Comparison of ENCODE assay signal across 40 cellular contexts in the genomic region with DNA sequence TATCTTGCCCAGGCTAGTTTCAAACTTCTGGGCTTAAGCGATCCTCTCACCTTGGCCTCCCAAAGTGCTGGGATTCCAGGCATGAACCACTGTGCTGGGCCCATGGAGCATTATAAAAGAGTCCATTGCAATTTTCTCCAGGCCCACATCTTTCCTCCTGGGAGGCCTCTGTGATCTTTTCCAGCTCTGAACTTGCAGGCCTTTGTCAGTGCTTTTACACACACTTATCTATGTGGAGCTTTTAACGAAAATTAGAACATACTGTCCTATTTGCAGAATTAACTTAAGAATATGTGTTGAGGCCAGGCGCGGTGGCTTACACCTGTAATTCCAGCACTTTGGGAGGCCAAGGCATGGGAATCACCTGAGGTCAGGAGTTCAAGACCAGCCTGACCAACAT. TPM values are rescaled to one million over a fixed set of nuclear protein-coding genes. Genes with fewer than 3 reads are reported as not detected.
"Had no signal": no experiment of that assay in that cellular context is flagged by ENCODE, and none has a peak within 500 bp of the region (broad histone marks: within the 10 kb centered on the region; RNA-seq: fewer than 3 reads in every experiment).

No MANE protein-coding gene starts in this region.

- H3K4me3 ChIP-seq: adrenal gland, ascending aorta, body of pancreas, breast epithelium, cardiac muscle cell had no signal

- H3K9me3 ChIP-seq: adrenal gland, ascending aorta, body of pancreas, breast epithelium had no signal

- H3K9me3 Mint-ChIP-seq: activated naive CD4-positive, alpha-beta T cell treated with anti-CD3 and anti-CD28 coated beads for 36 hours; activated naive CD4-positive, alpha-beta T cell treated with anti-CD3 and anti-CD28 coated beads, Interleukin-2, amount 50 U/mL, for 24 hours; activated naive CD4-positive, alpha-beta T cell treated with anti-CD3 and anti-CD28 coated beads, Interleukin-2, amount 50 U/mL, for 72 hours; activated naive CD8-positive, alpha-beta T cell treated with anti-CD3 and anti-CD28 coated beads for 36 hours; activated naive CD8-positive, alpha-beta T cell treated with anti-CD3 and anti-CD28 coated beads, Interleukin-2, amount 50 U/mL, for 24 hours; activated T-cell treated with anti-CD3 and anti-CD28 coated beads, Interleukin-2, amount 50 U/mL, for 24 hours; activated T-cell treated with anti-CD3 and anti-CD28 coated beads, Interleukin-2, amount 50 U/mL, for 4 hours; activated T-cell treated with anti-CD3 and anti-CD28 coated beads, Interleukin-2, amount 50 U/mL, for 72 hours; activated T-helper 1 cell treated with anti-CD3 and anti-CD28 coated beads, Interleukin-12 subunit alpha, Interleukin-12 subunit beta, Interleukin-2, Interleukin-4 antibody, amounts not matched to agents 30 ng/mL and 10 ng/mL and 1 ng/mL, durations not matched to agents 14 hours and 24 hours and 36 hours; activated T-helper 17 cell treated with anti-CD3 and anti-CD28 coated beads, Interleukin-2, amount 50 U/mL, for 72 hours; activated T-helper 2 cell treated with anti-CD3 and anti-CD28 coated beads, Interferon-gamma antibody, Interleukin-2, Interleukin-4, amounts not matched to agents 10 μg/mL and 5 μg/mL and 100 μg/mL, durations not matched to agents 14 hours and 24 hours and 36 hours; brain; central memory CD8-positive, alpha-beta T cell had no signal

- H3K36me3 Mint-ChIP-seq: activated naive CD4-positive, alpha-beta T cell treated with anti-CD3 and anti-CD28 coated beads, Interleukin-2, amount 10 ng/mL, durations not matched to agents 7 days and 5 days; activated naive CD4-positive, alpha-beta T cell treated with anti-CD3 and anti-CD28 coated beads, Interleukin-2, amount 50 U/mL, for 24 hours; activated naive CD4-positive, alpha-beta T cell treated with anti-CD3 and anti-CD28 coated beads, Interleukin-2, amount 50 U/mL, for 72 hours; activated naive CD8-positive, alpha-beta T cell; activated naive CD8-positive, alpha-beta T cell treated with anti-CD3 and anti-CD28 coated beads for 36 hours; activated naive CD8-positive, alpha-beta T cell treated with anti-CD3 and anti-CD28 coated beads, Interleukin-2, amount 10 ng/mL, durations not matched to agents 7 days and 5 days; brain had no signal

- H3K4me1 Mint-ChIP-seq: activated naive CD4-positive, alpha-beta T cell treated with anti-CD3 and anti-CD28 coated beads, Interleukin-2, amount 10 ng/mL, durations not matched to agents 7 days and 5 days; activated naive CD8-positive, alpha-beta T cell treated with anti-CD3 and anti-CD28 coated beads, Interleukin-2, amount 10 ng/mL, durations not matched to agents 7 days and 5 days; activated T-helper 17 cell treated with anti-CD3 and anti-CD28 coated beads, Interleukin-2, amount 50 U/mL, for 72 hours; central memory CD8-positive, alpha-beta T cell had no signal

- H3K36me3 ChIP-seq: adrenal gland, ascending aorta, brain microvascular endothelial cell, breast epithelium, cardiac muscle cell had no signal

- H3K4me3 Mint-ChIP-seq: activated naive CD4-positive, alpha-beta T cell treated with anti-CD3 and anti-CD28 coated beads for 36 hours; activated naive CD4-positive, alpha-beta T cell treated with anti-CD3 and anti-CD28 coated beads, Interleukin-2, amount 10 ng/mL, durations not matched to agents 7 days and 5 days; activated naive CD4-positive, alpha-beta T cell treated with anti-CD3 and anti-CD28 coated beads, Interleukin-2, amount 50 U/mL, for 24 hours; activated naive CD8-positive, alpha-beta T cell; activated naive CD8-positive, alpha-beta T cell treated with anti-CD3 and anti-CD28 coated beads for 36 hours; activated naive CD8-positive, alpha-beta T cell treated with anti-CD3 and anti-CD28 coated beads, Interleukin-2, amount 10 ng/mL, durations not matched to agents 7 days and 5 days; activated naive CD8-positive, alpha-beta T cell treated with anti-CD3 and anti-CD28 coated beads, Interleukin-2, amount 50 U/mL, for 24 hours; activated T-cell treated with anti-CD3 and anti-CD28 coated beads, Interleukin-2, amount 50 U/mL, for 24 hours; activated T-cell treated with anti-CD3 and anti-CD28 coated beads, Interleukin-2, amount 50 U/mL, for 4 hours; activated T-cell treated with anti-CD3 and anti-CD28 coated beads, Interleukin-2, amount 50 U/mL, for 72 hours; activated T-helper 1 cell treated with anti-CD3 and anti-CD28 coated beads, Interleukin-12 subunit alpha, Interleukin-12 subunit beta, Interleukin-2, Interleukin-4 antibody, amounts not matched to agents 30 ng/mL and 10 ng/mL and 1 ng/mL, durations not matched to agents 14 hours and 24 hours and 36 hours; activated T-helper 17 cell treated with anti-CD3 and anti-CD28 coated beads, Interleukin-2, amount 50 U/mL, for 72 hours; brain; central memory CD8-positive, alpha-beta T cell had no signal

- H3K4me1 ChIP-seq: adrenal gland, ascending aorta, breast epithelium had no signal

- DNase-seq: activated effector memory CD4-positive, alpha-beta T cell treated with anti-CD3 and anti-CD28 coated beads, Interleukin-2, amount 50 U/mL, for 16 hours; activated effector memory CD4-positive, alpha-beta T cell treated with Interleukin-2 at 50 U/mL for 16 hours; activated gamma-delta T cell; activated gamma-delta T cell treated with Interleukin-2 at 50 U/mL for 16 hours; activated naive CD4-positive, alpha-beta T cell; activated naive CD4-positive, alpha-beta T cell treated with anti-CD3 and anti-CD28 coated beads for 36 hours; activated naive CD4-positive, alpha-beta T cell treated with anti-CD3 and anti-CD28 coated beads, Interleukin-2, amount 10 ng/mL, durations not matched to agents 7 days and 5 days; activated naive CD4-positive, alpha-beta T cell treated with anti-CD3 and anti-CD28 coated beads, Interleukin-2, amount 50 U/mL, for 16 hours; activated naive CD4-positive, alpha-beta T cell treated with Interleukin-2 at 50 U/mL for 16 hours; activated naive CD8-positive, alpha-beta T cell treated with anti-CD3 and anti-CD28 coated beads for 36 hours; activated naive CD8-positive, alpha-beta T cell treated with anti-CD3 and anti-CD28 coated beads, Interleukin-2, amount 10 ng/mL, durations not matched to agents 7 days and 5 days; activated naive CD8-positive, alpha-beta T cell treated with anti-CD3 and anti-CD28 coated beads, Interleukin-2, amount 50 U/mL, for 24 hours; activated T-cell treated with anti-CD3 and anti-CD28 coated beads, Interleukin-2, amount 50 U/mL, for 1 hour; activated T-cell treated with anti-CD3 and anti-CD28 coated beads, Interleukin-2, amount 50 U/mL, for 24 hours; activated T-cell treated with anti-CD3 and anti-CD28 coated beads, Interleukin-2, amount 50 U/mL, for 4 hours; activated T-cell treated with anti-CD3 and anti-CD28 coated beads, Interleukin-2, amount 50 U/mL, for 48 hours; activated T-cell treated with anti-CD3 and anti-CD28 coated beads, Interleukin-2, amount 50 U/mL, for 72 hours; adrenal gland; amniotic stem cell; amygdala; anterior cingulate cortex; aorta; body of pancreas; brain microvascular endothelial cell; caudate nucleus; central memory CD4-positive, alpha-beta T cell; cerebellar nuclear complex had no signal

- ATAC-seq: activated naive CD4-positive, alpha-beta T cell treated with anti-CD3 and anti-CD28 coated beads, Interleukin-2, amount 50 U/mL, for 72 hours; activated naive CD8-positive, alpha-beta T cell treated with anti-CD3 and anti-CD28 coated beads, Interleukin-2, amount 50 U/mL, for 24 hours; activated T-cell treated with anti-CD3 and anti-CD28 coated beads, Interleukin-2, amount 50 U/mL, for 4 hours; activated T-cell treated with anti-CD3 and anti-CD28 coated beads, Interleukin-2, amount 50 U/mL, for 72 hours; activated T-helper 17 cell treated with anti-CD3 and anti-CD28 coated beads, Interleukin-2, amount 50 U/mL, for 72 hours; body of pancreas had no signal

- H3K27ac Mint-ChIP-seq: activated naive CD4-positive, alpha-beta T cell treated with anti-CD3 and anti-CD28 coated beads for 36 hours; activated naive CD4-positive, alpha-beta T cell treated with anti-CD3 and anti-CD28 coated beads, Interleukin-2, amount 10 ng/mL, durations not matched to agents 7 days and 5 days; activated naive CD4-positive, alpha-beta T cell treated with anti-CD3 and anti-CD28 coated beads, Interleukin-2, amount 50 U/mL, for 24 hours; activated naive CD4-positive, alpha-beta T cell treated with anti-CD3 and anti-CD28 coated beads, Interleukin-2, amount 50 U/mL, for 72 hours; activated naive CD8-positive, alpha-beta T cell; activated naive CD8-positive, alpha-beta T cell treated with anti-CD3 and anti-CD28 coated beads for 36 hours; activated naive CD8-positive, alpha-beta T cell treated with anti-CD3 and anti-CD28 coated beads, Interleukin-2, amount 10 ng/mL, durations not matched to agents 7 days and 5 days; activated naive CD8-positive, alpha-beta T cell treated with anti-CD3 and anti-CD28 coated beads, Interleukin-2, amount 50 U/mL, for 24 hours; activated T-cell treated with anti-CD3 and anti-CD28 coated beads, Interleukin-2, amount 50 U/mL, for 24 hours; activated T-cell treated with anti-CD3 and anti-CD28 coated beads, Interleukin-2, amount 50 U/mL, for 72 hours; activated T-helper 1 cell treated with anti-CD3 and anti-CD28 coated beads, Interleukin-12 subunit alpha, Interleukin-12 subunit beta, Interleukin-2, Interleukin-4 antibody, amounts not matched to agents 30 ng/mL and 10 ng/mL and 1 ng/mL, durations not matched to agents 14 hours and 24 hours and 36 hours; activated T-helper 17 cell treated with anti-CD3 and anti-CD28 coated beads, Interleukin-2, amount 50 U/mL, for 72 hours; activated T-helper 2 cell treated with anti-CD3 and anti-CD28 coated beads, Interferon-gamma antibody, Interleukin-2, Interleukin-4, amounts not matched to agents 10 μg/mL and 5 μg/mL and 100 μg/mL, durations not matched to agents 14 hours and 24 hours and 36 hours had no signal

- FAIRE-seq: astrocyte, bronchial epithelial cell had no signal

- H3K27me3 ChIP-seq: adrenal gland, ascending aorta, body of pancreas, brain microvascular endothelial cell, breast epithelium had no signal

- H3K27ac ChIP-seq: adrenal gland, ascending aorta, body of pancreas, brain microvascular endothelial cell, breast epithelium, cardiac muscle cell had no signal

RNA-seq across cellular contexts. Expression of a gene that starts 23.9 kb away (rescaled TPM):
- total RNA-seq: astrocyte had no signal
